ENCODE assay signal across 22 cellular contexts in genomic region chr7:34662058-34662457, GRCh38. TPM values are rescaled to one million over a fixed set of nuclear protein-coding genes. Genes with fewer than 3 reads are reported as not detected.
DNase-seq lines count a peak whose midpoint lies in the region; FAIRE-seq and TF ChIP-seq lines count a peak whose summit lies in the region.
"Had no signal": no experiment of that assay in that cellular context is flagged by ENCODE, and none has a peak within 500 bp of the region (broad histone marks: within the 10 kb centered on the region; RNA-seq: fewer than 3 reads in every experiment).

No MANE protein-coding gene starts in this region.

- H2AFZ ChIP-seq in H1 (ENCODE audit: low read length) (no peak overlapping the region), GM23248 (no peak overlapping the region)

- no peak for FAIRE-seq in H1 (lab: Jason Lieb, UNC)
- FAIRE-seq: A549, D721Med, GM12892, GM18507, HepG2 had no signal

- no peak for TF ChIP-seq EP300 in H1 (IDR thresholded peaks at IDR 0.05; ENCODE audit: borderline replicate concordance in 1 of 2, low read depth in 2 of 2, low read length in 2 of 2)

- POLR2A ChIA-PET in H1 (lab: Charles Lee; ENCODE audit: partially characterized antibody), result interaction anchor here (1.3 kb wide), 1 partner anchor 11 kb away, joined by 3 read pairs; no protein-coding TSS in a partner anchor

- H3K36me3 Mint-ChIP-seq in neural crest cell (ENCODE audit: low read depth), result no peaks in the 10 kb centered on the region
- H3K36me3 Mint-ChIP-seq in mesothelial cell of epicardium, result no peaks in the 10 kb centered on the region
- H3K36me3 Mint-ChIP-seq: IgD-negative memory B cell had no signal

- no peaks in the 10 kb centered on the region for H3K9me2 ChIP-seq in GM23248 (ENCODE audit: insufficient read depth)

- H3K4ac ChIP-seq in H1 (replicated peaks; ENCODE audit: insufficient read length, low read depth, low read length), result no peak overlapping the region

- DNase-seq in ELF-1 (ENCODE audit: low read depth, low spot score), result peak; percentile 30
- DNase-seq in NCI-H526 (lab: John Stamatoyannopoulos, UW), result peak; percentile 18 to 52
- no peak for DNase-seq in H1 (ENCODE audit: low read depth in 1 of 2, low spot score in 2 of 2)
- no peak for DNase-seq in neural crest cell (ENCODE audit: low read depth, low spot score)
- no peak for DNase-seq in GM23248
- DNase-seq in NCI-H1436 (lab: John Stamatoyannopoulos, UW), result no peak
- DNase-seq in stimulated activated CD4-positive, alpha-beta T cell treated with anti-CD3 and anti-CD28 coated beads, Interleukin-15, amount 100 ng/mL, for 24 hours, result no peak
- DNase-seq in mesothelial cell of epicardium (ENCODE audit: low spot score in 2 of 2, unreplicated experiment in 2 of 2), result no peak
- DNase-seq: AML-193; Caco-2; CD4-positive, alpha-beta T cell; GDM1; H7 had no signal

- H4K91ac ChIP-seq in H1 (replicated peaks; ENCODE audit: insufficient read length, low read length), result no peak overlapping the region

- no peaks in the 10 kb centered on the region for H3K27me3 Mint-ChIP-seq in neural crest cell (ENCODE audit: low read depth)
- peaks cover 16% of the 10 kb centered on the region for H3K27me3 Mint-ChIP-seq in mesothelial cell of epicardium (ENCODE audit: low read depth)
- H3K27me3 Mint-ChIP-seq: IgD-negative memory B cell had no signal

- peak overlapping the region; percentile 40; the same call in 1 of the 2 replicates for H3K18ac ChIP-seq in H1 (ENCODE audit: extremely low read depth, low read length)

- H2BK12ac ChIP-seq in H1 (ENCODE audit: low read depth, low read length), result 0 out of 2 replicates have a peak overlapping the region, but pooled peaks have one; percentile 51

- H3K36me3 ChIP-seq in H1 (ENCODE audit: control insufficient read depth in 2 of 4, insufficient read depth in 4 of 4, low read length in 3 of 4) (no peaks in the 10 kb centered on the region), GM23248 (ENCODE audit: low read depth) (no peaks in the 10 kb centered on the region)

- no peak overlapping the region for H3K4me3 Mint-ChIP-seq in neural crest cell
- no peak overlapping the region for H3K4me3 Mint-ChIP-seq in mesothelial cell of epicardium
- H3K4me3 Mint-ChIP-seq: CD4-positive, alpha-beta T cell; IgD-negative memory B cell had no signal

- H3K4me1 Mint-ChIP-seq in neural crest cell (peaks cover 20% of the 10 kb centered on the region), mesothelial cell of epicardium (peaks cover 2% of the 10 kb centered on the region)

- TF ChIP-seq CTCF in H1 (IDR thresholded peaks at IDR 0.05; ENCODE audit: control extremely low read depth in 1 of 3, insufficient read depth in 1 of 3, low read depth in 1 of 3, low read length in 3 of 3) (no peak), neural crest cell (conservative IDR thresholded peaks at IDR 0.05) (no peak), mesothelial cell of epicardium (IDR thresholded peaks at IDR 0.05; ENCODE audit: unreplicated experiment) (no peak)

- H3K27ac Mint-ChIP-seq in neural crest cell (ENCODE audit: unreplicated experiment) (peak overlapping the region; percentile 37), mesothelial cell of epicardium (no peak overlapping the region)
- H3K27ac Mint-ChIP-seq: CD4-positive, alpha-beta T cell; IgD-negative memory B cell had no signal

- no peak overlapping the region for H3K27ac ChIP-seq in H1 (ENCODE audit: low read depth, low read length)
- no peak overlapping the region for H3K27ac ChIP-seq in GM23248
- H3K27ac ChIP-seq: 22Rv1, A549, C4-2B had no signal

- H3K4me3 ChIP-seq in H1 (ENCODE audit: extremely low read depth in 1 of 4, insufficient read depth in 2 of 4, low read depth in 3 of 4, low read length in 4 of 4) (no peak overlapping the region), GM23248 (no peak overlapping the region)
- H3K4me3 ChIP-seq: A549 had no signal

- WGBS in H1 (ENCODE audit: extremely low coverage in 1 of 2, insufficient coverage in 1 of 2, insufficient read length in 1 of 2, insufficient replicate concordance in 2 of 2, low coverage in 1 of 2, low lambda C conversion rate in 2 of 2, missing lambda C conversion rate in 1 of 2), 2 experiments, result 61% methylated on average over 5 of the region's 5 CpGs; no CpG with 5 or more reads in 1 of the 2 experiments
- 42 to 48% methylated on average over 5 of the region's 5 CpGs for WGBS in GM23248 (ENCODE audit: low coverage in 1 of 2, low lambda C conversion rate in 2 of 2, missing lambda C conversion rate in 2 of 2), 2 experiments

- peaks cover 0 to 11% (median 1%) of the 10 kb centered on the region in 4 experiments; a peak in 2 of 7 replicates for H3K27me3 ChIP-seq in H1 (replicated peaks in 1 of 4; ENCODE audit: control insufficient read depth in 3 of 4, extremely low read depth in 1 of 4, insufficient read depth in 3 of 4, low read length in 3 of 4)
- peaks cover 68% of the 10 kb centered on the region for H3K27me3 ChIP-seq in GM23248 (replicated peaks; ENCODE audit: insufficient read depth)

- H4K20me1 ChIP-seq in H1 (replicated peaks in 1 of 2; ENCODE audit: control insufficient read depth in 1 of 2, insufficient read depth in 2 of 2, low read length in 2 of 2) (no peaks in the 10 kb centered on the region), GM23248 (ENCODE audit: insufficient read depth) (no peaks in the 10 kb centered on the region)

- no peaks in the 10 kb centered on the region for H3K79me2 ChIP-seq in H1 (ENCODE audit: control insufficient read depth in 1 of 2, insufficient read depth in 2 of 2, low read length in 2 of 2)
- H3K79me2 ChIP-seq in GM23248 (ENCODE audit: insufficient read depth), result no peaks in the 10 kb centered on the region

- no peaks in the 10 kb centered on the region for H3K79me1 ChIP-seq in H1 (ENCODE audit: low read depth, low read length)

- H2BK5ac ChIP-seq in H1 (ENCODE audit: low read depth, low read length), result no peak overlapping the region

- no peak overlapping the region for H3K14ac ChIP-seq in H1 (ENCODE audit: insufficient read length)

- H2BK120ac ChIP-seq in H1 (replicated peaks; ENCODE audit: low read depth, low read length), result no peak overlapping the region

- H3K9me3 Mint-ChIP-seq in neural crest cell, result no peaks in the 10 kb centered on the region
- no peaks in the 10 kb centered on the region for H3K9me3 Mint-ChIP-seq in mesothelial cell of epicardium
- H3K9me3 Mint-ChIP-seq: CD4-positive, alpha-beta T cell had no signal

- no peak for TF ChIP-seq POLR2A in H1 (IDR thresholded peaks at IDR 0.05; ENCODE audit: control extremely low read depth in 1 of 2, low read depth in 2 of 2, low read length in 2 of 2)

- H3K4me1 ChIP-seq in H1 (replicated peaks in 1 of 4; ENCODE audit: control insufficient read depth in 3 of 4, insufficient read depth in 4 of 4, low read length in 3 of 4) (peaks cover 0 to 14% (median 11%) of the 10 kb centered on the region in 4 experiments; a peak in 5 of 7 replicates), GM23248 (ENCODE audit: insufficient read depth) (no peaks in the 10 kb centered on the region)
- H3K4me1 ChIP-seq: A549 had no signal

- CTCF ChIA-PET in H1 (lab: Charles Lee; ENCODE audit: partially characterized antibody), result interaction anchor here (0.9 to 8.1 kb wide), 4 partner anchors 8 to 341 kb away, joined by 3 to 61 read pairs (median 3); no protein-coding TSS in a partner anchor

- no peak overlapping the region for H4K5ac ChIP-seq in H1 (ENCODE audit: insufficient read length, low read depth, low read length)

- TF ChIP-seq RAD21 in H1 (IDR thresholded peaks at IDR 0.05 in 1 of 2, conservative IDR thresholded peaks at IDR 0.05 in 1 of 2; ENCODE audit: low read depth in 2 of 2, low read length in 2 of 2), result no peak

- H4K8ac ChIP-seq in H1 (ENCODE audit: extremely low read depth, insufficient read depth, low read length), result no peak overlapping the region

- H3K9me3 ChIP-seq in H1 (ENCODE audit: insufficient read depth in 2 of 2, low read depth in 1 of 2, low read length in 1 of 2) (no peaks in the 10 kb centered on the region), GM23248 (ENCODE audit: low read depth) (no peaks in the 10 kb centered on the region)
- H3K9me3 ChIP-seq: A549, Caco-2 had no signal

- H3F3A ChIP-seq in GM23248 (ENCODE audit: insufficient read depth), result no peaks in the 10 kb centered on the region

- H3K56ac ChIP-seq in H1 (replicated peaks; ENCODE audit: insufficient read length, low read depth, low read length), result no peak overlapping the region

- H2BK15ac ChIP-seq in H1 (ENCODE audit: low read length), result no peak overlapping the region

- 0 out of 2 replicates have a peak overlapping the region, but pooled peaks have one; percentile 35 for H2BK20ac ChIP-seq in H1 (ENCODE audit: low read length)

- no peaks in the 10 kb centered on the region for H3K23me2 ChIP-seq in H1 (ENCODE audit: low read depth, low read length)

- peak overlapping the region in 1 of 2 experiments; percentile 25; a peak in 1 of 4 replicates for H3K4me2 ChIP-seq in H1 (ENCODE audit: insufficient read depth in 1 of 2, low read depth in 2 of 2, low read length in 2 of 2)
- no peak overlapping the region for H3K4me2 ChIP-seq in GM23248 (ENCODE audit: unreplicated experiment)
- H3K4me2 ChIP-seq: A549 had no signal

- no peak overlapping the region for H3K9ac ChIP-seq in H1 (replicated peaks in 1 of 4; ENCODE audit: extremely low read depth in 1 of 4, low read depth in 3 of 4, low read length in 3 of 4)
- H3K9ac ChIP-seq in GM23248, result no peak overlapping the region

- in situ Hi-C loops in GM23248 (cut with MboI), result no loop called here

- H2AK5ac ChIP-seq in H1 (ENCODE audit: low read depth, low read length), result no peak overlapping the region

- no peak overlapping the region for H3K23ac ChIP-seq in H1 (ENCODE audit: insufficient read length)

TF ChIP-seq in H1, 55 proteins besides CTCF, POLR2A, EP300 and RAD21 (continues in another document):
- TF ChIP-seq KDM1A (IDR thresholded peaks at IDR 0.05; ENCODE audit: borderline replicate concordance, low read length), result no peak
- no peak for TF ChIP-seq PHF8 (conservative IDR thresholded peaks at IDR 0.05; ENCODE audit: low read depth, low read length)
- TF ChIP-seq, protein P1, sequence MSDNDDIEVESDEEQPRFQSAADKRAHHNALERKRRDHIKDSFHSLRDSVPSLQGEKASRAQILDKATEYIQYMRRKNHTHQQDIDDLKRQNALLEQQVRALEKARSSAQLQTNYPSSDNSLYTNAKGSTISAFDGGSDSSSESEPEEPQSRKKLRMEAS (IDR thresholded peaks at IDR 0.05), result no peak

RNA-seq across cellular contexts. Expression of gene NPSR1, which starts 4.0 kb away (rescaled TPM):
- total RNA-seq in H1 (2021; fragmentation: NEBNext Ultra II Directional; extraction: Animal tissue kit (Norgen Biotek cat#: 25700)), result not detected in 2 replicates
- polyA plus RNA-seq in H1 (2011; rRNA removed) (not detected in 2 replicates), GM23248 (2016; fragmentation: Nextera tagmentation; extraction: Ambion mirVana) (not detected in 2 replicates)
- polyA plus RNA-seq in H1 (2011; cell fraction: cytosol; rRNA removed), result not detected
- not detected for polyA plus RNA-seq in H1 (2011; cell fraction: nucleus; rRNA removed)
- not detected in 4 replicates for polyA plus RNA-seq in H1 (2012, experiment 1 of 2)
- not detected for polyA plus RNA-seq in H1 (2012, experiment 2 of 2)
- polyA plus RNA-seq in H1 (2013, experiment 1 of 2), result not detected
- polyA plus RNA-seq in H1 (2013, experiment 2 of 2), result not detected
- polyA minus RNA-seq in H1 (2011; rRNA and poly(A)+ RNA removed), result not detected in 2 replicates
- not detected for polyA minus RNA-seq in H1 (2011; cell fraction: cytosol; rRNA and poly(A)+ RNA removed)
- polyA minus RNA-seq in H1 (2011; cell fraction: nucleus; rRNA and poly(A)+ RNA removed), result not detected
- total RNA-seq in neural crest cell (not detected in 2 replicates), mesothelial cell of epicardium (not detected in 3 replicates)
- total RNA-seq in GM23248 (2014; rRNA removed; shearing (Covaris generic)), result not detected in 2 replicates
- total RNA-seq: Caco-2; CD4-positive, alpha-beta T cell; H7; HepG2 had no signal
- polyA plus RNA-seq: A549, BJ, HepG2, IgD-negative memory B cell had no signal

Comparison
In these comparisons a context has a peak if more than half of its experiments do, and no peak if none do; other contexts are left out.
1. DNase-seq: peak in ELF-1 (single experiment) and NCI-H526 (2 of 2); none in H1 (0 of 2), neural crest cell (single experiment), GM23248 (single experiment), NCI-H1436 (single experiment), stimulated activated CD4-positive, alpha-beta T cell treated with anti-CD3 and anti-CD28 coated beads, Interleukin-15, amount 100 ng/mL, for 24 hours (single experiment) and mesothelial cell of epicardium (0 of 2).